ENCODE assay signal across 8 cellular contexts in genomic region chr10:98929709-98930108, GRCh38.
"Had no signal": no experiment of that assay in that cellular context is flagged by ENCODE, and none has a peak within 500 bp of the region (broad histone marks: within the 10 kb centered on the region; RNA-seq: fewer than 3 reads in every experiment).

No MANE protein-coding gene starts in this region.

- FAIRE-seq: G401.6, GM12878, GM12891, GM12892, GM18507, GM19239 had no signal

- ATAC-seq: GM12878 had no signal

- H3K4me3 ChIP-seq: GM12878 had no signal

- DNase-seq: GDM1, GF-D8 had no signal
